23 cellular contexts compared by ENCODE assay signal in genomic region chr12:1948883-1949282, GRCh38. TPM values are rescaled to one million over a fixed set of nuclear protein-coding genes. Genes with fewer than 3 reads are reported as not detected.
A peak's percentile ranks its signal among the peaks of the same experiment; 100 is the strongest.
DNase-seq lines count a peak whose midpoint lies in the region; ATAC-seq, FAIRE-seq and TF ChIP-seq lines count a peak whose summit lies in the region.
"Had no signal": no experiment of that assay in that cellular context is flagged by ENCODE, and none has a peak within 500 bp of the region (broad histone marks: within the 10 kb centered on the region; RNA-seq: fewer than 3 reads in every experiment).

No MANE protein-coding gene starts in this region.

- H2BK20ac ChIP-seq in H9 (ENCODE audit: low read depth, low read length, poor library complexity, severe bottlenecking): no peak overlapping the region
- no peak overlapping the region for H2BK20ac ChIP-seq in H1 (ENCODE audit: low read length)

- no peak overlapping the region for H3K18ac ChIP-seq in H9 (ENCODE audit: insufficient read length, low read depth, low read length)
- no peak overlapping the region for H3K18ac ChIP-seq in H1 (ENCODE audit: extremely low read depth, low read length)

- peaks cover 26 to 79% (median 71%) of the 10 kb centered on the region in 3 experiments for H3K36me3 Mint-ChIP-seq in H9 (ENCODE audit: insufficient read depth in 1 of 3, low read depth in 3 of 3)
- H3K36me3 Mint-ChIP-seq in T-helper 2 cell treated with Interferon-gamma antibody and Interleukin-4, amounts not matched to agents 5 μg/mL and 100 μg/mL, for 36 hours (ENCODE audit: low read depth): peaks cover 54% of the 10 kb centered on the region

- H2BK12ac ChIP-seq in H9 (ENCODE audit: insufficient read length, low read depth, low read length): no peak overlapping the region
- 0 out of 2 replicates have a peak overlapping the region, but pooled peaks have one; percentile 2 for H2BK12ac ChIP-seq in H1 (ENCODE audit: low read depth, low read length)

- no peaks in the 10 kb centered on the region for H3K79me1 ChIP-seq in H9 (ENCODE audit: insufficient read depth, low read depth, low read length, poor library complexity, severe bottlenecking)
- H3K79me1 ChIP-seq in H1 (ENCODE audit: low read depth, low read length): no peaks in the 10 kb centered on the region

- H2AK5ac ChIP-seq in H9 (ENCODE audit: insufficient read length, low read length): no peak overlapping the region
- H2AK5ac ChIP-seq in H1 (ENCODE audit: low read depth, low read length): no peak overlapping the region

- no peak overlapping the region for H3K27ac ChIP-seq in H9 (ENCODE audit: insufficient read length, low read depth, low read length)
- no peak overlapping the region for H3K27ac ChIP-seq in H1 (ENCODE audit: low read depth, low read length)
- H3K27ac ChIP-seq in small intestine (ENCODE audit: low read depth in 1 of 2, low read length in 1 of 2): no peak overlapping the region

- intact Hi-C loops in mucosa of descending colon (cut with DNase I, micrococcal nuclease): no loop called here

- FAIRE-seq in H1 (lab: Jason Lieb, UNC): no peak
- FAIRE-seq in small intestine (lab: Jason Lieb, UNC): no peak
- FAIRE-seq: A204.1, GM12892 had no signal

- H2BK15ac ChIP-seq in H9 (ENCODE audit: low read depth, low read length) (no peak overlapping the region), H1 (ENCODE audit: low read length) (no peak overlapping the region)

- peaks cover 5 to 38% (median 26%) of the 10 kb centered on the region in 4 experiments; a peak in 6 of 8 replicates for H3K36me3 ChIP-seq in H1 (ENCODE audit: control insufficient read depth in 2 of 4, insufficient read depth in 4 of 4, low read length in 3 of 4)
- H3K36me3 ChIP-seq in mucosa of descending colon (ENCODE audit: low read depth): no peaks in the 10 kb centered on the region
- peaks cover 12 to 23% of the 10 kb centered on the region in 2 donors for H3K36me3 ChIP-seq in small intestine (ENCODE audit: control insufficient read depth in 2 of 2, insufficient read depth in 2 of 2, low read length in 2 of 2)

- H3K23ac ChIP-seq in H9 (ENCODE audit: insufficient read length, low read depth, low read length) (no peak overlapping the region), H1 (ENCODE audit: insufficient read length) (no peak overlapping the region)

- H3K4ac ChIP-seq in H9 (ENCODE audit: low read depth, low read length) (no peak overlapping the region), H1 (replicated peaks; ENCODE audit: insufficient read length, low read depth, low read length) (no peak overlapping the region)

- no peak for TF ChIP-seq POLR2A in H1 (IDR thresholded peaks at IDR 0.05; ENCODE audit: control extremely low read depth in 1 of 2, low read depth in 2 of 2, low read length in 2 of 2)

- H3K9me3 ChIP-seq in H9 (ENCODE audit: control insufficient read depth, low read depth, low read length) (no peaks in the 10 kb centered on the region), H1 (ENCODE audit: insufficient read depth in 2 of 2, low read depth in 1 of 2, low read length in 1 of 2) (no peaks in the 10 kb centered on the region), mucosa of descending colon (no peaks in the 10 kb centered on the region), small intestine (ENCODE audit: control insufficient read depth, low read depth) (no peaks in the 10 kb centered on the region)

- H4K8ac ChIP-seq in H9 (replicated peaks; ENCODE audit: insufficient read length, low read depth, low read length) (no peak overlapping the region), H1 (ENCODE audit: extremely low read depth, insufficient read depth, low read length) (no peak overlapping the region)

- peaks cover 10 to 15% of the 10 kb centered on the region in 2 experiments for H3K4me1 Mint-ChIP-seq in H9
- peaks cover 6% of the 10 kb centered on the region for H3K4me1 Mint-ChIP-seq in T-helper 2 cell treated with Interferon-gamma antibody and Interleukin-4, amounts not matched to agents 5 μg/mL and 100 μg/mL, for 36 hours (ENCODE audit: low read depth)

- H3K27me3 ChIP-seq in H9 (ENCODE audit: insufficient read depth, low read length) (no peaks in the 10 kb centered on the region), H1 (replicated peaks in 1 of 4; ENCODE audit: control insufficient read depth in 3 of 4, extremely low read depth in 1 of 4, insufficient read depth in 3 of 4, low read length in 3 of 4) (no peaks in the 10 kb centered on the region), small intestine (ENCODE audit: control insufficient read depth in 2 of 2, insufficient read depth in 2 of 2, low read length in 2 of 2) (no peaks in the 10 kb centered on the region)
- H3K27me3 ChIP-seq: heart right ventricle had no signal

- H3K23me2 ChIP-seq in H9 (ENCODE audit: insufficient read length, low read depth, low read length, poor library complexity, severe bottlenecking) (no peaks in the 10 kb centered on the region), H1 (ENCODE audit: low read depth, low read length) (no peaks in the 10 kb centered on the region)

- H3K56ac ChIP-seq in H9 (ENCODE audit: insufficient read length, low read depth, low read length): no peak overlapping the region
- no peak overlapping the region for H3K56ac ChIP-seq in H1 (replicated peaks; ENCODE audit: insufficient read length, low read depth, low read length)

- no CpG with 5 or more reads among the region's 11 CpGs for WGBS in H9 (ENCODE audit: extremely low coverage, insufficient read length, low lambda C conversion rate)
- WGBS in H1 (ENCODE audit: extremely low coverage in 1 of 2, insufficient coverage in 1 of 2, insufficient read length in 1 of 2, insufficient replicate concordance in 2 of 2, low coverage in 1 of 2, low lambda C conversion rate in 2 of 2, missing lambda C conversion rate in 1 of 2), 2 experiments: 95% methylated on average over 11 of the region's 11 CpGs; no CpG with 5 or more reads in 1 of the 2 experiments
- WGBS in small intestine, 3 donors: 38 to 86% (median 60%) methylated on average over 9 to 11 of the region's 11 CpGs

- H4K91ac ChIP-seq in H9 (ENCODE audit: insufficient read length, low read depth, low read length) (no peak overlapping the region), H1 (replicated peaks; ENCODE audit: insufficient read length, low read length) (no peak overlapping the region)

- H3K4me2 ChIP-seq in H9 (ENCODE audit: insufficient read depth, insufficient read length, low read length): no peak overlapping the region
- no peak overlapping the region for H3K4me2 ChIP-seq in H1 (ENCODE audit: insufficient read depth in 1 of 2, low read depth in 2 of 2, low read length in 2 of 2)

- H3K27me3 Mint-ChIP-seq in H9 (ENCODE audit: low read depth): no peaks in the 10 kb centered on the region
- no peaks in the 10 kb centered on the region for H3K27me3 Mint-ChIP-seq in T-helper 2 cell treated with Interferon-gamma antibody and Interleukin-4, amounts not matched to agents 5 μg/mL and 100 μg/mL, for 36 hours (ENCODE audit: low read depth)
- H3K27me3 Mint-ChIP-seq: activated CD4-positive, alpha-beta T cell treated with anti-CD3 and anti-CD28 coated beads for 36 hours; CD4-positive, alpha-beta memory T cell had no signal

- H3T11ph ChIP-seq in H9 (ENCODE audit: low read length): no peak overlapping the region

- H3K9ac ChIP-seq in H9 (ENCODE audit: extremely low read depth, insufficient read length, low read length) (no peak overlapping the region), H1 (replicated peaks in 1 of 4; ENCODE audit: extremely low read depth in 1 of 4, low read depth in 3 of 4, low read length in 3 of 4) (no peak overlapping the region)

- no peak overlapping the region for H2BK120ac ChIP-seq in H9 (ENCODE audit: low read depth, low read length, poor library complexity, severe bottlenecking)
- H2BK120ac ChIP-seq in H1 (replicated peaks; ENCODE audit: low read depth, low read length): no peak overlapping the region

- TF ChIP-seq CTCF in H9 (conservative IDR thresholded peaks at IDR 0.05): no peak
- TF ChIP-seq CTCF in H1 (IDR thresholded peaks at IDR 0.05; ENCODE audit: control extremely low read depth in 1 of 3, insufficient read depth in 1 of 3, low read depth in 1 of 3, low read length in 3 of 3): no peak
- TF ChIP-seq CTCF in mucosa of descending colon (IDR thresholded peaks at IDR 0.05): no peak

- TF ChIP-seq EP300 in H1 (IDR thresholded peaks at IDR 0.05; ENCODE audit: borderline replicate concordance in 1 of 2, low read depth in 2 of 2, low read length in 2 of 2): no peak

- H2AFZ ChIP-seq in H9 (ENCODE audit: low read length) (no peak overlapping the region), H1 (ENCODE audit: low read length) (no peak overlapping the region)

- CTCF ChIA-PET in H1 (lab: Charles Lee; ENCODE audit: partially characterized antibody): interaction anchor here (0.6 to 2.2 kb wide), 6 partner anchors 9 to 158 kb away, joined by 3 to 23 read pairs (median 4); no protein-coding TSS in a partner anchor

- H3K79me2 ChIP-seq in H9 (ENCODE audit: insufficient read depth, low read length): no peaks in the 10 kb centered on the region
- no peaks in the 10 kb centered on the region for H3K79me2 ChIP-seq in H1 (ENCODE audit: control insufficient read depth in 1 of 2, insufficient read depth in 2 of 2, low read length in 2 of 2)

- peaks cover 10 to 14% of the 10 kb centered on the region in 2 experiments for H3K9me3 Mint-ChIP-seq in H9
- H3K9me3 Mint-ChIP-seq in T-helper 2 cell treated with Interferon-gamma antibody and Interleukin-4, amounts not matched to agents 5 μg/mL and 100 μg/mL, for 36 hours: peaks cover 4% of the 10 kb centered on the region
- H3K9me3 Mint-ChIP-seq: T-helper 1 cell treated with Interleukin-12 subunit alpha and Interleukin-12 subunit beta and Interleukin-4 antibody, amounts not matched to agents 30 μg/mL and 1 μg/mL, for 36 hours had no signal

- H2BK5ac ChIP-seq in H9 (ENCODE audit: insufficient read length, low read length): no peak overlapping the region
- no peak overlapping the region for H2BK5ac ChIP-seq in H1 (ENCODE audit: low read depth, low read length)

- H3K4me1 ChIP-seq in H9 (ENCODE audit: insufficient read depth, low read length): peaks cover 4% of the 10 kb centered on the region; the same call in 1 of the 2 replicates
- H3K4me1 ChIP-seq in H1 (replicated peaks in 1 of 4; ENCODE audit: control insufficient read depth in 3 of 4, insufficient read depth in 4 of 4, low read length in 3 of 4): peaks cover 1 to 6% (median 2%) of the 10 kb centered on the region in 4 experiments; a peak in 3 of 7 replicates
- no peaks in the 10 kb centered on the region for H3K4me1 ChIP-seq in mucosa of descending colon (ENCODE audit: low read depth)
- no peaks in the 10 kb centered on the region for H3K4me1 ChIP-seq in small intestine (ENCODE audit: control insufficient read depth in 2 of 2, insufficient read depth in 1 of 2, low read depth in 1 of 2, low read length in 1 of 2)

- H4K5ac ChIP-seq in H9 (ENCODE audit: insufficient read length, low read depth, low read length): no peak overlapping the region
- H4K5ac ChIP-seq in H1 (ENCODE audit: insufficient read length, low read depth, low read length): no peak overlapping the region

- POLR2A ChIA-PET in H1 (lab: Charles Lee; ENCODE audit: partially characterized antibody): no interaction called here

- H4K20me1 ChIP-seq in H9 (ENCODE audit: control insufficient read depth, insufficient read depth, insufficient read length) (no peaks in the 10 kb centered on the region), H1 (replicated peaks in 1 of 2; ENCODE audit: control insufficient read depth in 1 of 2, insufficient read depth in 2 of 2, low read length in 2 of 2) (peaks cover 0 to 2% of the 10 kb centered on the region in 2 experiments)

- H3K4me3 ChIP-seq in H1 (ENCODE audit: extremely low read depth in 1 of 4, insufficient read depth in 2 of 4, low read depth in 3 of 4, low read length in 4 of 4) (no peak overlapping the region), mucosa of descending colon (no peak overlapping the region), small intestine (ENCODE audit: low read depth in 1 of 2, low read length in 2 of 2) (no peak overlapping the region)
- H3K4me3 ChIP-seq: heart right ventricle had no signal

- no peak for TF ChIP-seq RAD21 in H1 (IDR thresholded peaks at IDR 0.05 in 1 of 2, conservative IDR thresholded peaks at IDR 0.05 in 1 of 2; ENCODE audit: low read depth in 2 of 2, low read length in 2 of 2)

- H3K14ac ChIP-seq in H9 (ENCODE audit: insufficient read depth, low read length) (no peak overlapping the region), H1 (ENCODE audit: insufficient read length) (no peak overlapping the region)

- H3K4me3 Mint-ChIP-seq in H9: no peak overlapping the region
- no peak overlapping the region for H3K4me3 Mint-ChIP-seq in T-helper 2 cell treated with Interferon-gamma antibody and Interleukin-4, amounts not matched to agents 5 μg/mL and 100 μg/mL, for 36 hours
- H3K4me3 Mint-ChIP-seq: activated CD4-positive, alpha-beta T cell treated with anti-CD3 and anti-CD28 coated beads for 36 hours; CD4-positive, alpha-beta memory T cell; T-helper 1 cell treated with Interleukin-12 subunit alpha and Interleukin-12 subunit beta and Interleukin-4 antibody, amounts not matched to agents 30 μg/mL and 1 μg/mL, for 36 hours had no signal

- ATAC-seq in mucosa of descending colon (peak; percentile 79), GM18502 (IDR thresholded peaks at IDR 0.05; ENCODE audit: poor library complexity, unreplicated experiment) (no peak), HG02759 (IDR thresholded peaks at IDR 0.05; ENCODE audit: unreplicated experiment) (no peak)
- ATAC-seq: activated CD4-positive, alpha-beta T cell treated with anti-CD3 and anti-CD28 coated beads for 36 hours had no signal

- peak; percentile 28 for DNase-seq in H9
- no peak for DNase-seq in H1 (ENCODE audit: low read depth in 1 of 2, low spot score in 2 of 2)
- peak in 1 of 3 donors; percentile 38 for DNase-seq in mucosa of descending colon
- peak; percentile 71 for DNase-seq in small intestine
- no peak for DNase-seq in NCI-H2107 (lab: John Stamatoyannopoulos, UW)
- DNase-seq in T-helper 2 cell treated with Interferon-gamma antibody and Interleukin-4, amounts not matched to agents 5 μg/mL and 100 μg/mL, for 36 hours (ENCODE audit: low spot score): no peak
- DNase-seq: activated CD4-positive, alpha-beta T cell treated with anti-CD3 and anti-CD28 coated beads for 36 hours; activated CD8-positive, alpha-beta memory T cell treated with anti-CD3 and anti-CD28 coated beads for 24 hours; activated gamma-delta T cell; CD4-positive, alpha-beta memory T cell; DMS 273 treated with DMSO at 0.1 percent for 48 hours; GOT3; heart right ventricle; IMR-90; kidney glomerular epithelial cell; mammary epithelial cell; stimulated activated CD4-positive, alpha-beta T cell treated with anti-CD3 and anti-CD28 coated beads, Interleukin-1b, Interleukin-23, amount 100 ng/mL, for 48 hours had no signal

- H3K27ac Mint-ChIP-seq in H9: peak overlapping the region in 1 of 3 experiments; percentile 91; a peak in 2 of 7 replicates
- no peak overlapping the region for H3K27ac Mint-ChIP-seq in T-helper 2 cell treated with Interferon-gamma antibody and Interleukin-4, amounts not matched to agents 5 μg/mL and 100 μg/mL, for 36 hours
- H3K27ac Mint-ChIP-seq: activated CD4-positive, alpha-beta T cell treated with anti-CD3 and anti-CD28 coated beads for 36 hours; T-helper 1 cell treated with Interleukin-12 subunit alpha and Interleukin-12 subunit beta and Interleukin-4 antibody, amounts not matched to agents 30 μg/mL and 1 μg/mL, for 36 hours had no signal

RNA-seq across cellular contexts. Expression of gene CACNA2D4, which starts 30.4 kb away (rescaled TPM):
- 0.61 and 0.79 TPM in 2 replicates for total RNA-seq in H9 (2021)
- total RNA-seq in H1 (2021; fragmentation: NEBNext Ultra II Directional; extraction: Animal tissue kit (Norgen Biotek cat#: 25700)): 0.88 TPM in 1 of 2 replicates, not detected in the other
- 0.44 and 0.60 TPM in 2 replicates for polyA plus RNA-seq in H1 (2011; rRNA removed)
- polyA plus RNA-seq in H1 (2011; cell fraction: cytosol; rRNA removed): 0.94 TPM
- 2.4 TPM for polyA plus RNA-seq in H1 (2011; cell fraction: nucleus; rRNA removed)
- 0.25 to 0.76 TPM (median 0.49 TPM) in 4 replicates for polyA plus RNA-seq in H1 (2012, experiment 1 of 2)
- not detected for polyA plus RNA-seq in H1 (2012, experiment 2 of 2)
- 0.12 TPM for polyA plus RNA-seq in H1 (2013, experiment 1 of 2)
- 0.04 TPM for polyA plus RNA-seq in H1 (2013, experiment 2 of 2)
- polyA minus RNA-seq in H1 (2011; rRNA and poly(A)+ RNA removed): 0.54 and 1.3 TPM in 2 replicates
- not detected for polyA minus RNA-seq in H1 (2011; cell fraction: cytosol; rRNA and poly(A)+ RNA removed)
- polyA minus RNA-seq in H1 (2011; cell fraction: nucleus; rRNA and poly(A)+ RNA removed): 3.4 TPM
- total RNA-seq in mucosa of descending colon: 1 to 10 TPM; 3.9 to 9.3 (median 4.8) TPM
- polyA plus RNA-seq in small intestine: 10 to 100 TPM in 2 of 3 donors, 1 to 10 TPM in 1; 5.5 to 10.8 (median 10.7) TPM
- total RNA-seq: NCI-H460 had no signal
- polyA plus RNA-seq: mammary epithelial cell had no signal

RNA-seq across cellular contexts. Expression of gene DCP1B, which starts 55.4 kb away (rescaled TPM):
- total RNA-seq in H9 (2021) (11.2 and 13.2 TPM in 2 replicates), mucosa of descending colon (10 to 100 TPM; 10.1 to 27.3 (median 12.6) TPM)
- total RNA-seq in H1 (2021; fragmentation: NEBNext Ultra II Directional; extraction: Animal tissue kit (Norgen Biotek cat#: 25700)): 14.8 and 16.3 TPM in 2 replicates
- polyA plus RNA-seq in H1 (2011; rRNA removed) (29.0 and 29.7 TPM in 2 replicates), small intestine (1 to 10 TPM; 4.5 to 7.9 (median 7.8) TPM)
- 33.5 TPM for polyA plus RNA-seq in H1 (2011; cell fraction: cytosol; rRNA removed)
- 29.8 TPM for polyA plus RNA-seq in H1 (2011; cell fraction: nucleus; rRNA removed)
- polyA plus RNA-seq in H1 (2012, experiment 1 of 2): 14.9 to 17.6 TPM (median 15.5 TPM) in 4 replicates
- polyA plus RNA-seq in H1 (2012, experiment 2 of 2): 10.2 TPM
- polyA plus RNA-seq in H1 (2013, experiment 1 of 2): 19.3 TPM
- polyA plus RNA-seq in H1 (2013, experiment 2 of 2): 19.3 TPM
- 26.3 and 31.5 TPM in 2 replicates for polyA minus RNA-seq in H1 (2011; rRNA and poly(A)+ RNA removed)
- polyA minus RNA-seq in H1 (2011; cell fraction: cytosol; rRNA and poly(A)+ RNA removed): 10.4 TPM
- polyA minus RNA-seq in H1 (2011; cell fraction: nucleus; rRNA and poly(A)+ RNA removed): 28.8 TPM

Comparison
In these comparisons a context has a peak if more than half of its experiments do, and no peak if none do; other contexts are left out.
1. DNase-seq: peak in H9 (single experiment) and small intestine (single experiment); none in H1 (0 of 2), NCI-H2107 (single experiment) and T-helper 2 cell treated with Interferon-gamma antibody and Interleukin-4, amounts not matched to agents 5 μg/mL and 100 μg/mL, for 36 hours (single experiment).